In genomic region chr11:118927554-118928107, GRCh38 we compare ENCODE assay signal across 9 cellular contexts. TPM values are rescaled to one million over a fixed set of nuclear protein-coding genes. Genes with fewer than 3 reads are reported as not detected.
DNase-seq lines count a peak whose midpoint lies in the region; ATAC-seq, FAIRE-seq and TF ChIP-seq lines count a peak whose summit lies in the region.
"Had no signal": no experiment of that assay in that cellular context is flagged by ENCODE, and none has a peak within 500 bp of the region (broad histone marks: within the 10 kb centered on the region; RNA-seq: fewer than 3 reads in every experiment).

No MANE protein-coding gene starts in this region.

- H3K27me3 ChIP-seq in HepG2 (ENCODE audit: control insufficient read depth in 1 of 2, insufficient read depth in 2 of 2, low read length in 2 of 2) (peaks cover 2 to 7% of the 10 kb centered on the region in 2 experiments; a peak in 3 of 5 replicates), thoracic aorta (replicated peaks; ENCODE audit: insufficient read depth) (no peaks in the 10 kb centered on the region)

- TF ChIP-seq EP300 in HepG2 (IDR thresholded peaks at IDR 0.05; ENCODE audit: low read depth in 2 of 2, low read length in 2 of 2) (no peak), HepG2 (CRISPR knock-in tag; IDR thresholded peaks at IDR 0.05; ENCODE audit: borderline replicate concordance) (no peak)

- no peak for TF ChIP-seq POLR2A in HepG2 (IDR thresholded peaks at IDR 0.05; ENCODE audit: insufficient read depth in 1 of 2, low read depth in 2 of 2, low read length in 2 of 2)

- TF ChIP-seq CTCF in HepG2 (CRISPR knock-in tag; IDR thresholded peaks at IDR 0.05) (no peak), thoracic aorta (IDR thresholded peaks at IDR 0.05) (no peak)

- no peaks in the 10 kb centered on the region for H3K27me3 Mint-ChIP-seq in activated CD4-positive, alpha-beta T cell treated with anti-CD3 and anti-CD28 coated beads, Interleukin-2, amount 10 ng/mL, durations not matched to agents 24 days and 14 days
- H3K27me3 Mint-ChIP-seq in activated naive CD8-positive, alpha-beta T cell treated with anti-CD3 and anti-CD28 coated beads, Interleukin-2, amount 10 ng/mL, durations not matched to agents 7 days and 5 days, result no peaks in the 10 kb centered on the region

- in situ Hi-C loops in HepG2 (cut with HindIII; ENCODE audit: extremely low pct_ligation_motif_present, low pct_unique_long_range_greater_than_20kb), result no loop called here
- in situ Hi-C loops in KBM-7 (cut with MboI; ENCODE audit: low pct_unique_long_range_greater_than_20kb, low sequenced_read_pairs), result no loop called here

- peaks cover 27% of the 10 kb centered on the region for H3K79me2 ChIP-seq in HepG2 (ENCODE audit: insufficient read depth, low read length)

- BruUV-seq in HepG2 (replicated peaks; lab: Mats Ljungman, UMichigan), result no TSS peak

- ATAC-seq in activated naive CD8-positive, alpha-beta T cell treated with anti-CD3 and anti-CD28 coated beads, Interleukin-2, amount 10 ng/mL, durations not matched to agents 7 days and 5 days (ENCODE audit: low read depth), result no peak
- ATAC-seq in HepG2 (no peak), thoracic aorta (ENCODE audit: insufficient number of reproducible peaks, low FRiP score, low read depth) (no peak)

- peaks cover 58% of the 10 kb centered on the region for H3K4me1 ChIP-seq in HepG2 (ENCODE audit: insufficient read depth, low read length)
- H3K4me1 ChIP-seq in thoracic aorta (ENCODE audit: control insufficient read depth in 1 of 2, low read depth in 2 of 2), result peaks cover 17 to 46% of the 10 kb centered on the region in 2 donors

- H3K36me3 ChIP-seq in HepG2 (replicated peaks in 1 of 2; ENCODE audit: control insufficient read depth in 1 of 2, insufficient read depth in 2 of 2, low read length in 2 of 2), result no peaks in the 10 kb centered on the region
- no peaks in the 10 kb centered on the region for H3K36me3 ChIP-seq in thoracic aorta

- no peaks in the 10 kb centered on the region for H3K9me3 Mint-ChIP-seq in activated CD4-positive, alpha-beta T cell treated with anti-CD3 and anti-CD28 coated beads, Interleukin-2, amount 10 ng/mL, durations not matched to agents 24 days and 14 days
- H3K9me3 Mint-ChIP-seq in activated naive CD8-positive, alpha-beta T cell treated with anti-CD3 and anti-CD28 coated beads, Interleukin-2, amount 10 ng/mL, durations not matched to agents 7 days and 5 days, result no peaks in the 10 kb centered on the region

- 2% methylated on average over 7 of the region's 7 CpGs for WGBS in HepG2 (ENCODE audit: low lambda C conversion rate)

- H3K4me3 ChIP-seq in HepG2 (replicated peaks in 1 of 3; ENCODE audit: insufficient read depth in 1 of 3, low read depth in 2 of 3, low read length in 3 of 3) (peak overlapping the region in 2 of 3 experiments; percentile 23 to 89; a peak in 4 of 6 replicates), thoracic aorta (peak overlapping the region; percentile 96)

- H2AFZ ChIP-seq in HepG2 (ENCODE audit: low read length), result no peak overlapping the region

- peaks cover 57% of the 10 kb centered on the region for H3K4me1 Mint-ChIP-seq in activated CD4-positive, alpha-beta T cell treated with anti-CD3 and anti-CD28 coated beads, Interleukin-2, amount 10 ng/mL, durations not matched to agents 24 days and 14 days
- peaks cover 50% of the 10 kb centered on the region for H3K4me1 Mint-ChIP-seq in activated naive CD8-positive, alpha-beta T cell treated with anti-CD3 and anti-CD28 coated beads, Interleukin-2, amount 10 ng/mL, durations not matched to agents 7 days and 5 days

- peak overlapping the region; percentile 98 for H3K27ac Mint-ChIP-seq in activated CD4-positive, alpha-beta T cell treated with anti-CD3 and anti-CD28 coated beads, Interleukin-2, amount 10 ng/mL, durations not matched to agents 24 days and 14 days
- H3K27ac Mint-ChIP-seq in activated naive CD8-positive, alpha-beta T cell treated with anti-CD3 and anti-CD28 coated beads, Interleukin-2, amount 10 ng/mL, durations not matched to agents 7 days and 5 days, result peak overlapping the region; percentile 93

- intact Hi-C loops in activated CD4-positive, alpha-beta T cell treated with anti-CD3 and anti-CD28 coated beads, Interleukin-2, amount 10 ng/mL, durations not matched to agents 24 days and 14 days (cut with micrococcal nuclease), result loop anchor here (1.0 to 5.0 kb wide), 7 partner anchors 10 to 237 kb away; partner anchors contain the start of genes CENATAC, DPAGT1, RPS25 and TRAPPC4
- intact Hi-C loops in HepG2 (cut with micrococcal nuclease; ENCODE audit: unreplicated experiment), result loop anchor here (1.0 kb wide), 2 partner anchors 16 to 237 kb away; no protein-coding TSS in a partner anchor

- no peaks in the 10 kb centered on the region for H3K9me3 ChIP-seq in HepG2 (ENCODE audit: low read length)
- H3K9me3 ChIP-seq in thoracic aorta, result no peaks in the 10 kb centered on the region

- no peak for FAIRE-seq in HepG2 (lab: Jason Lieb, UNC)

- POLR2A ChIA-PET in activated naive CD8-positive, alpha-beta T cell treated with anti-CD3 and anti-CD28 coated beads, Interleukin-2, amount 10 ng/mL, durations not matched to agents 7 days and 5 days (lab: Charles Lee), result interaction anchor here (1.0 to 3.5 kb wide), 3 partner anchors 13 to 137 kb away, joined by 5 to 43 read pairs (median 8); partner anchors contain the start of gene DDX6
- POLR2A ChIA-PET in HepG2 (lab: Yijun Ruan, JAX), result interaction anchor here (1.0 kb wide), 2 partner anchors 11 to 137 kb away, joined by 3 to 6 read pairs; partner anchors contain the start of gene DDX6

- H3K4me3 Mint-ChIP-seq in activated CD4-positive, alpha-beta T cell treated with anti-CD3 and anti-CD28 coated beads, Interleukin-2, amount 10 ng/mL, durations not matched to agents 24 days and 14 days, result peak overlapping the region; percentile 97
- H3K4me3 Mint-ChIP-seq in activated naive CD8-positive, alpha-beta T cell treated with anti-CD3 and anti-CD28 coated beads, Interleukin-2, amount 10 ng/mL, durations not matched to agents 7 days and 5 days, result peak overlapping the region; percentile 99

- H3K27ac ChIP-seq in HepG2 (ENCODE audit: extremely low read length, insufficient read depth, low read length) (no peak overlapping the region), thoracic aorta (peak overlapping the region; percentile 93 to 99)

- H3K4me2 ChIP-seq in HepG2 (ENCODE audit: low read depth, low read length), result peak overlapping the region; percentile 94

- no peak overlapping the region for H3K9ac ChIP-seq in HepG2 (ENCODE audit: insufficient read depth, low read depth, low read length)

- H4K20me1 ChIP-seq in HepG2 (ENCODE audit: insufficient read depth, low read length), result no peaks in the 10 kb centered on the region

- H3K36me3 Mint-ChIP-seq in activated CD4-positive, alpha-beta T cell treated with anti-CD3 and anti-CD28 coated beads, Interleukin-2, amount 10 ng/mL, durations not matched to agents 24 days and 14 days (ENCODE audit: low read depth), result peaks cover 2% of the 10 kb centered on the region
- no peaks in the 10 kb centered on the region for H3K36me3 Mint-ChIP-seq in activated naive CD8-positive, alpha-beta T cell treated with anti-CD3 and anti-CD28 coated beads, Interleukin-2, amount 10 ng/mL, durations not matched to agents 7 days and 5 days

- DNase-seq in activated CD4-positive, alpha-beta T cell treated with anti-CD3 and anti-CD28 coated beads, Interleukin-2, amount 10 ng/mL, durations not matched to agents 24 days and 14 days, result no peak
- DNase-seq in activated CD4-positive, alpha-beta T cell treated with anti-CD3 and anti-CD28 coated beads, Interleukin-2, amount 50 U/mL, for 48 hours, result no peak
- DNase-seq in activated naive CD8-positive, alpha-beta T cell treated with anti-CD3 and anti-CD28 coated beads, Interleukin-2, amount 10 ng/mL, durations not matched to agents 7 days and 5 days, result no peak
- DNase-seq in HepG2 (ENCODE audit: low spot score) (no peak), thoracic aorta (ENCODE audit: low spot score) (no peak), SW480 (ENCODE audit: low spot score) (no peak), KBM-7 (no peak), HCEC 1CT (no peak)

- CTCF ChIA-PET in HepG2 (lab: Yijun Ruan, JAX; ENCODE audit: low intra/inter-chr PET ratio, low total read pairs), result interaction anchor here (1.6 to 9.8 kb wide), 2 partner anchors 20 to 238 kb away, joined by 3 to 188 read pairs; no protein-coding TSS in a partner anchor

- no peak for TF ChIP-seq RAD21 in HepG2 (CRISPR knock-in tag; IDR thresholded peaks at IDR 0.05)

RNA-seq across cellular contexts. Expression of gene BCL9L, which starts 1.9 kb away (rescaled TPM):
- total RNA-seq in activated CD4-positive, alpha-beta T cell treated with anti-CD3 and anti-CD28 coated beads, Interleukin-2, amount 10 ng/mL, durations not matched to agents 24 days and 14 days, result 25.1 and 28.5 TPM in 2 replicates
- 100 to 1,000 TPM; 116 to 128 TPM for total RNA-seq in activated naive CD8-positive, alpha-beta T cell treated with anti-CD3 and anti-CD28 coated beads, Interleukin-2, amount 10 ng/mL, durations not matched to agents 7 days and 5 days
- total RNA-seq in HepG2 (2016; rRNA removed; fragmentation: Illumina TruSeq; extraction: Trizol) (3.7 and 5.5 TPM in 2 replicates), thoracic aorta (10 to 100 TPM; 28.6 to 68.8 TPM)
- total RNA-seq in HepG2 (2016; cell fraction: cytosol; rRNA removed; fragmentation: Illumina TruSeq; extraction: Trizol; ENCODE audit: low read depth), result 1.4 and 2.2 TPM in 2 replicates
- total RNA-seq in HepG2 (2016; cell fraction: insoluble cytoplasmic fraction; rRNA removed; fragmentation: Illumina TruSeq; extraction: Trizol), result 3.5 and 4.0 TPM in 2 replicates
- 3.8 and 4.9 TPM in 2 replicates for total RNA-seq in HepG2 (2016; cell fraction: membrane; rRNA removed; fragmentation: Illumina TruSeq; extraction: Trizol)
- total RNA-seq in HepG2 (2016; cell fraction: nucleus; rRNA removed; fragmentation: Illumina TruSeq; extraction: Trizol), result 9.3 and 12.2 TPM in 2 replicates
- 4.1 and 4.5 TPM in 2 replicates for polyA plus RNA-seq in HepG2 (2011; rRNA removed)
- 1.1 and 1.9 TPM in 2 replicates for polyA plus RNA-seq in HepG2 (2011; cell fraction: cytosol; rRNA removed)
- polyA plus RNA-seq in HepG2 (2011; cell fraction: nucleus; rRNA removed), result 7.0 and 13.4 TPM in 2 replicates
- polyA plus RNA-seq in HepG2 (2012), result 10.4 and 11.2 TPM in 2 replicates
- 0.58 and 0.67 TPM in 2 replicates for polyA plus RNA-seq in HepG2 (2016; cell fraction: cytosol; fragmentation: Illumina TruSeq; extraction: Trizol; ENCODE audit: low read depth)
- polyA plus RNA-seq in HepG2 (2016; cell fraction: insoluble cytoplasmic fraction; fragmentation: Illumina TruSeq; extraction: Trizol; ENCODE audit: low read depth), result 9.7 and 15.0 TPM in 2 replicates
- 1.5 and 1.9 TPM in 2 replicates for polyA plus RNA-seq in HepG2 (2016; cell fraction: membrane; fragmentation: Illumina TruSeq; extraction: Trizol; ENCODE audit: low read depth)
- polyA plus RNA-seq in HepG2 (2016; cell fraction: nucleus; fragmentation: Illumina TruSeq; extraction: Trizol; ENCODE audit: insufficient read depth, low read depth), result 21.7 and 33.9 TPM in 2 replicates
- 4.8 and 11.8 TPM in 2 replicates for polyA minus RNA-seq in HepG2 (2011; rRNA and poly(A)+ RNA removed; ENCODE audit: low replicate concordance)
- 6.2 and 6.8 TPM in 2 replicates for polyA minus RNA-seq in HepG2 (2011; cell fraction: cytosol; rRNA and poly(A)+ RNA removed)
- 5.5 and 6.5 TPM in 2 replicates for polyA minus RNA-seq in HepG2 (2011; cell fraction: nucleus; rRNA and poly(A)+ RNA removed)

RNA-seq across cellular contexts. Expression of gene UPK2, which starts 28.5 kb away (rescaled TPM):
- total RNA-seq in activated CD4-positive, alpha-beta T cell treated with anti-CD3 and anti-CD28 coated beads, Interleukin-2, amount 10 ng/mL, durations not matched to agents 24 days and 14 days, result not detected in 2 replicates
- under 1 TPM in 1 of 2 experiments, not detected in 1; 0.44 TPM for total RNA-seq in activated naive CD8-positive, alpha-beta T cell treated with anti-CD3 and anti-CD28 coated beads, Interleukin-2, amount 10 ng/mL, durations not matched to agents 7 days and 5 days
- total RNA-seq in HepG2 (2016; rRNA removed; fragmentation: Illumina TruSeq; extraction: Trizol) (not detected in 2 replicates), thoracic aorta (not detected)
- not detected in 2 replicates for total RNA-seq in HepG2 (2016; cell fraction: cytosol; rRNA removed; fragmentation: Illumina TruSeq; extraction: Trizol; ENCODE audit: low read depth)
- total RNA-seq in HepG2 (2016; cell fraction: insoluble cytoplasmic fraction; rRNA removed; fragmentation: Illumina TruSeq; extraction: Trizol), result not detected in 2 replicates
- total RNA-seq in HepG2 (2016; cell fraction: membrane; rRNA removed; fragmentation: Illumina TruSeq; extraction: Trizol), result not detected in 2 replicates
- not detected in 2 replicates for total RNA-seq in HepG2 (2016; cell fraction: nucleus; rRNA removed; fragmentation: Illumina TruSeq; extraction: Trizol)
- not detected in 2 replicates for polyA plus RNA-seq in HepG2 (2011; rRNA removed)
- not detected in 2 replicates for polyA plus RNA-seq in HepG2 (2011; cell fraction: cytosol; rRNA removed)
- not detected in 2 replicates for polyA plus RNA-seq in HepG2 (2011; cell fraction: nucleus; rRNA removed)
- not detected in 2 replicates for polyA plus RNA-seq in HepG2 (2012)
- not detected in 2 replicates for polyA plus RNA-seq in HepG2 (2016; cell fraction: cytosol; fragmentation: Illumina TruSeq; extraction: Trizol; ENCODE audit: low read depth)
- not detected in 2 replicates for polyA plus RNA-seq in HepG2 (2016; cell fraction: insoluble cytoplasmic fraction; fragmentation: Illumina TruSeq; extraction: Trizol; ENCODE audit: low read depth)
- not detected in 2 replicates for polyA plus RNA-seq in HepG2 (2016; cell fraction: membrane; fragmentation: Illumina TruSeq; extraction: Trizol; ENCODE audit: low read depth)
- not detected in 2 replicates for polyA plus RNA-seq in HepG2 (2016; cell fraction: nucleus; fragmentation: Illumina TruSeq; extraction: Trizol; ENCODE audit: insufficient read depth, low read depth)
- not detected in 2 replicates for polyA minus RNA-seq in HepG2 (2011; rRNA and poly(A)+ RNA removed; ENCODE audit: low replicate concordance)
- not detected in 2 replicates for polyA minus RNA-seq in HepG2 (2011; cell fraction: cytosol; rRNA and poly(A)+ RNA removed)
- not detected in 2 replicates for polyA minus RNA-seq in HepG2 (2011; cell fraction: nucleus; rRNA and poly(A)+ RNA removed)
- total RNA-seq: T-helper 1 cell treated with Interleukin-12 subunit alpha and Interleukin-12 subunit beta and Interleukin-4 antibody, amounts not matched to agents 30 ng/mL and 1 ng/mL, for 36 hours had no signal

RNA-seq across cellular contexts. Expression of gene FOXR1, which starts 43.9 kb away (rescaled TPM):
- not detected in 2 replicates for total RNA-seq in activated CD4-positive, alpha-beta T cell treated with anti-CD3 and anti-CD28 coated beads, Interleukin-2, amount 10 ng/mL, durations not matched to agents 24 days and 14 days
- total RNA-seq in activated naive CD8-positive, alpha-beta T cell treated with anti-CD3 and anti-CD28 coated beads, Interleukin-2, amount 10 ng/mL, durations not matched to agents 7 days and 5 days, result not detected
- not detected in 2 replicates for total RNA-seq in HepG2 (2016; rRNA removed; fragmentation: Illumina TruSeq; extraction: Trizol)
- not detected in 2 replicates for total RNA-seq in HepG2 (2016; cell fraction: cytosol; rRNA removed; fragmentation: Illumina TruSeq; extraction: Trizol; ENCODE audit: low read depth)
- not detected in 2 replicates for total RNA-seq in HepG2 (2016; cell fraction: insoluble cytoplasmic fraction; rRNA removed; fragmentation: Illumina TruSeq; extraction: Trizol)
- total RNA-seq in HepG2 (2016; cell fraction: membrane; rRNA removed; fragmentation: Illumina TruSeq; extraction: Trizol), result not detected in 2 replicates
- total RNA-seq in HepG2 (2016; cell fraction: nucleus; rRNA removed; fragmentation: Illumina TruSeq; extraction: Trizol), result not detected in 2 replicates
- polyA plus RNA-seq in HepG2 (2011; rRNA removed), result not detected in 2 replicates
- polyA plus RNA-seq in HepG2 (2011; cell fraction: cytosol; rRNA removed), result not detected in 2 replicates
- not detected in 2 replicates for polyA plus RNA-seq in HepG2 (2011; cell fraction: nucleus; rRNA removed)
- not detected in 2 replicates for polyA plus RNA-seq in HepG2 (2012)
- not detected in 2 replicates for polyA plus RNA-seq in HepG2 (2016; cell fraction: cytosol; fragmentation: Illumina TruSeq; extraction: Trizol; ENCODE audit: low read depth)
- polyA plus RNA-seq in HepG2 (2016; cell fraction: insoluble cytoplasmic fraction; fragmentation: Illumina TruSeq; extraction: Trizol; ENCODE audit: low read depth), result not detected in 2 replicates
- not detected in 2 replicates for polyA plus RNA-seq in HepG2 (2016; cell fraction: membrane; fragmentation: Illumina TruSeq; extraction: Trizol; ENCODE audit: low read depth)
- not detected in 2 replicates for polyA plus RNA-seq in HepG2 (2016; cell fraction: nucleus; fragmentation: Illumina TruSeq; extraction: Trizol; ENCODE audit: insufficient read depth, low read depth)
- polyA minus RNA-seq in HepG2 (2011; rRNA and poly(A)+ RNA removed; ENCODE audit: low replicate concordance), result not detected in 2 replicates
- polyA minus RNA-seq in HepG2 (2011; cell fraction: cytosol; rRNA and poly(A)+ RNA removed), result not detected in 2 replicates
- polyA minus RNA-seq in HepG2 (2011; cell fraction: nucleus; rRNA and poly(A)+ RNA removed), result not detected in 2 replicates
- total RNA-seq in thoracic aorta, result not detected
- total RNA-seq: T-helper 1 cell treated with Interleukin-12 subunit alpha and Interleukin-12 subunit beta and Interleukin-4 antibody, amounts not matched to agents 30 ng/mL and 1 ng/mL, for 36 hours had no signal

RNA-seq across cellular contexts. Expression of gene CXCR5, which starts 43.9 kb away (rescaled TPM):
- 6.1 and 6.4 TPM in 2 replicates for total RNA-seq in activated CD4-positive, alpha-beta T cell treated with anti-CD3 and anti-CD28 coated beads, Interleukin-2, amount 10 ng/mL, durations not matched to agents 24 days and 14 days
- 1 to 10 TPM; 1.9 to 2.2 TPM for total RNA-seq in activated naive CD8-positive, alpha-beta T cell treated with anti-CD3 and anti-CD28 coated beads, Interleukin-2, amount 10 ng/mL, durations not matched to agents 7 days and 5 days
- total RNA-seq in HepG2 (2016; rRNA removed; fragmentation: Illumina TruSeq; extraction: Trizol) (not detected in 2 replicates), thoracic aorta (not detected)
- not detected in 2 replicates for total RNA-seq in HepG2 (2016; cell fraction: cytosol; rRNA removed; fragmentation: Illumina TruSeq; extraction: Trizol; ENCODE audit: low read depth)
- total RNA-seq in HepG2 (2016; cell fraction: insoluble cytoplasmic fraction; rRNA removed; fragmentation: Illumina TruSeq; extraction: Trizol), result not detected in 2 replicates
- total RNA-seq in HepG2 (2016; cell fraction: membrane; rRNA removed; fragmentation: Illumina TruSeq; extraction: Trizol), result not detected in 2 replicates
- total RNA-seq in HepG2 (2016; cell fraction: nucleus; rRNA removed; fragmentation: Illumina TruSeq; extraction: Trizol), result not detected in 2 replicates
- not detected in 2 replicates for polyA plus RNA-seq in HepG2 (2011; rRNA removed)
- not detected in 2 replicates for polyA plus RNA-seq in HepG2 (2011; cell fraction: cytosol; rRNA removed)
- polyA plus RNA-seq in HepG2 (2011; cell fraction: nucleus; rRNA removed), result not detected in 2 replicates
- not detected in 2 replicates for polyA plus RNA-seq in HepG2 (2012)
- polyA plus RNA-seq in HepG2 (2016; cell fraction: cytosol; fragmentation: Illumina TruSeq; extraction: Trizol; ENCODE audit: low read depth), result not detected in 2 replicates
- not detected in 2 replicates for polyA plus RNA-seq in HepG2 (2016; cell fraction: insoluble cytoplasmic fraction; fragmentation: Illumina TruSeq; extraction: Trizol; ENCODE audit: low read depth)
- polyA plus RNA-seq in HepG2 (2016; cell fraction: membrane; fragmentation: Illumina TruSeq; extraction: Trizol; ENCODE audit: low read depth), result not detected in 2 replicates
- not detected in 2 replicates for polyA plus RNA-seq in HepG2 (2016; cell fraction: nucleus; fragmentation: Illumina TruSeq; extraction: Trizol; ENCODE audit: insufficient read depth, low read depth)
- polyA minus RNA-seq in HepG2 (2011; rRNA and poly(A)+ RNA removed; ENCODE audit: low replicate concordance), result not detected in 2 replicates
- not detected in 2 replicates for polyA minus RNA-seq in HepG2 (2011; cell fraction: cytosol; rRNA and poly(A)+ RNA removed)
- polyA minus RNA-seq in HepG2 (2011; cell fraction: nucleus; rRNA and poly(A)+ RNA removed), result not detected in 2 replicates
